In genomic region chr10:99325261-99325660, GRCh38 we compare ENCODE assay signal across 18 cellular contexts. TPM values are rescaled to one million over a fixed set of nuclear protein-coding genes. Genes with fewer than 3 reads are reported as not detected.
"Had no signal": no experiment of that assay in that cellular context is flagged by ENCODE, and none has a peak within 500 bp of the region (broad histone marks: within the 10 kb centered on the region; RNA-seq: fewer than 3 reads in every experiment).

No MANE protein-coding gene starts in this region.

- H2AFZ ChIP-seq: parathyroid adenoma had no signal

- H3K27me3 ChIP-seq: vagina had no signal

- H3K9me3 ChIP-seq: neutrophil, transverse colon, vagina had no signal

- DNase-seq: activated CD4-positive, alpha-beta T cell treated with anti-CD3 and anti-CD28 coated beads, Interleukin-2, amount 10 ng/mL, durations not matched to agents 7 days and 5 days; activated CD4-positive, CD25-positive, alpha-beta regulatory T cell; activated CD8-positive, alpha-beta memory T cell treated with anti-CD3 and anti-CD28 coated beads, Interleukin-2, amount 50 U/mL, for 48 hours; activated T-cell treated with anti-CD3 and anti-CD28 coated beads, Interleukin-2, amount 50 U/mL, for 72 hours; anterior cingulate cortex; brain microvascular endothelial cell; cerebellar nuclear complex; effector memory CD4-positive, alpha-beta T cell; mesendoderm; natural killer cell; stimulated activated CD4-positive, alpha-beta T cell treated with anti-CD3 and anti-CD28 coated beads, Interleukin-4, amount 100 ng/mL, for 1 hour; stimulated activated naive CD4-positive, alpha-beta T cell; substantia nigra; transverse colon had no signal

- H3K79me2 ChIP-seq: parathyroid adenoma had no signal

- H3K4me3 ChIP-seq: transverse colon, vagina had no signal

- H3K27ac ChIP-seq: brain microvascular endothelial cell, epithelial cell of prostate, neutrophil, parathyroid adenoma, transverse colon, vagina had no signal

- H3K9ac ChIP-seq: parathyroid adenoma had no signal

- ATAC-seq: activated T-cell treated with anti-CD3 and anti-CD28 coated beads, Interleukin-2, amount 50 U/mL, for 72 hours; natural killer cell had no signal

- H3K36me3 ChIP-seq: brain microvascular endothelial cell, neutrophil, transverse colon, vagina had no signal

RNA-seq across cellular contexts. Expression of gene CNNM1, which starts 3.9 kb away (rescaled TPM):
- total RNA-seq: natural killer cell had no signal
